9 cellular contexts compared by ENCODE assay signal in genomic region chr17:32275060-32276042, GRCh38. TPM values are rescaled to one million over a fixed set of nuclear protein-coding genes. Genes with fewer than 3 reads are reported as not detected.
DNase-seq lines count a peak whose midpoint lies in the region; ATAC-seq and TF ChIP-seq lines count a peak whose summit lies in the region.
"Had no signal": no experiment of that assay in that cellular context is flagged by ENCODE, and none has a peak within 500 bp of the region (broad histone marks: within the 10 kb centered on the region; RNA-seq: fewer than 3 reads in every experiment).

No MANE protein-coding gene starts in this region.

- no peaks in the 10 kb centered on the region for H3K36me3 ChIP-seq in vagina

- H3K4me3 ChIP-seq in vagina = no peak overlapping the region

- intact Hi-C loops in vagina (cut with DNase I) = no loop called here

- no peaks in the 10 kb centered on the region for H3K9me3 ChIP-seq in vagina

- CTCF ChIA-PET in RWPE1 (lab: Yijun Ruan, JAX) = interaction anchor here (0.6 kb wide), 1 partner anchor 17 kb away, joined by 3 read pairs; no protein-coding TSS in a partner anchor

- TF ChIP-seq POLR2A in vagina (IDR thresholded peaks at IDR 0.05) = no peak

- TF ChIP-seq CTCF in RWPE1 (conservative IDR thresholded peaks at IDR 0.05; ENCODE audit: low read depth) (no peak), vagina (IDR thresholded peaks at IDR 0.05) (no peak)

- DNase-seq in stimulated activated CD4-positive, alpha-beta T cell treated with anti-CD3 and anti-CD28 coated beads, Interleukin-15, amount 100 ng/mL, for 24 hours = peak; percentile 23
- DNase-seq in stimulated activated CD4-positive, alpha-beta T cell treated with anti-CD3 and anti-CD28 coated beads, Interleukin-4, amount 100 ng/mL, for 24 hours = no peak
- DNase-seq in RWPE1 (ENCODE audit: low spot score) = peak; percentile 52
- peak; percentile 82 for DNase-seq in glomerular visceral epithelial cell (ENCODE audit: extremely low spot score)
- DNase-seq in vagina (ENCODE audit: extremely low spot score in 2 of 2) = no peak
- no peak for DNase-seq in SKM-1 treated with dmso at 0.1 percent for 144 hours (lab: John Stamatoyannopoulos, UW; ENCODE audit: unreplicated experiment)
- DNase-seq: NCI-H1417 treated with DMSO at 0.1 percent for 48 hours had no signal

- H3K27ac ChIP-seq in RWPE1 = no peak overlapping the region
- peak overlapping the region; percentile 2 for H3K27ac ChIP-seq in vagina

- no peaks in the 10 kb centered on the region for H3K27me3 ChIP-seq in vagina

- H3K4me1 ChIP-seq in vagina = peaks cover 27% of the 10 kb centered on the region

- ATAC-seq in GM21786 (IDR thresholded peaks at IDR 0.05; ENCODE audit: unreplicated experiment) (no peak), HG03354 (IDR thresholded peaks at IDR 0.05; ENCODE audit: poor library complexity, severe bottlenecking, unreplicated experiment) (no peak)

- POLR2A ChIA-PET in RWPE1 (lab: Yijun Ruan, JAX; ENCODE audit: low non-redundant PET) = no interaction called here

RNA-seq across cellular contexts. Expression of gene RHBDL3, which starts 9.7 kb away (rescaled TPM):
- total RNA-seq in vagina = 1.7 TPM

Comparison
In these comparisons a context has a peak if more than half of its experiments do, and no peak if none do; other contexts are left out.
1. DNase-seq: peak in stimulated activated CD4-positive, alpha-beta T cell treated with anti-CD3 and anti-CD28 coated beads, Interleukin-15, amount 100 ng/mL, for 24 hours (single experiment), RWPE1 (single experiment) and glomerular visceral epithelial cell (single experiment); none in stimulated activated CD4-positive, alpha-beta T cell treated with anti-CD3 and anti-CD28 coated beads, Interleukin-4, amount 100 ng/mL, for 24 hours (single experiment), vagina (0 of 2) and SKM-1 treated with dmso at 0.1 percent for 144 hours (single experiment).